In the genomic region with DNA sequence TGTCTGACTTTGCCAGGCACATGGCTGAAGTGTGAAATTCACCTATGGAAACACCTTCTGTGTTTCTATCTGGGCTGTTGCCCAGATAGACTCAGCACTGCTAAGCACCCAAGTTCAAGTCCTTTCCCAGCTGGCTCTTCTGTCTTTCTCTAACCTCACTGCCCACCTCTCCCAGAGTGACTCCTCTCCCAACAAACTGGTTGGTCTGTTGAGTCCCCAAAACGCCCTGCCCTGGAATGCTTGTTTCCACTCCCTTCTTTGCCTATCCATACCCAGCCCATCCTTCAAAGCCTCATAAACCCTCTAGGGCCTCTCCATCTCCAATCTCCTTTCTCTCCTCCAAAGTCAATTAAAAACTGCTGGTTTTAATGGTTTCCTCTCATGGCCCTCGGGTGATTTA, we compare ENCODE assay signal across 15 cellular contexts. TPM values are rescaled to one million over a fixed set of nuclear protein-coding genes. Genes with fewer than 3 reads are reported as not detected.
"Had no signal": no experiment of that assay in that cellular context is flagged by ENCODE, and none has a peak within 500 bp of the region (broad histone marks: within the 10 kb centered on the region; RNA-seq: fewer than 3 reads in every experiment).

No MANE protein-coding gene starts in this region.

- H3K9me3 Mint-ChIP-seq: activated CD4-positive, alpha-beta T cell treated with anti-CD3 and anti-CD28 coated beads, Interleukin-2, amount 10 ng/mL, durations not matched to agents 7 days and 5 days; activated naive CD4-positive, alpha-beta T cell treated with anti-CD3 and anti-CD28 coated beads for 36 hours; activated T-helper 17 cell treated with anti-CD3 and anti-CD28 coated beads, Interleukin-2, amount 50 U/mL, for 72 hours; effector memory CD8-positive, alpha-beta T cell had no signal

- DNase-seq: activated CD4-positive, alpha-beta T cell treated with anti-CD3 and anti-CD28 coated beads, Interleukin-2, amount 10 ng/mL, durations not matched to agents 7 days and 5 days; activated CD4-positive, CD25-positive, alpha-beta regulatory T cell; activated CD8-positive, alpha-beta memory T cell treated with anti-CD3 and anti-CD28 coated beads for 24 hours; activated naive CD4-positive, alpha-beta T cell treated with anti-CD3 and anti-CD28 coated beads for 36 hours; caudate nucleus; effector memory CD8-positive, alpha-beta T cell; left lung; naive thymus-derived CD4-positive, alpha-beta T cell; occipital lobe; right lobe of liver; stimulated activated CD4-positive, alpha-beta T cell treated with anti-CD3 and anti-CD28 coated beads, Interleukin-2, amount 100 ng/mL, for 24 hours; stimulated activated naive CD4-positive, alpha-beta T cell had no signal

- H3K27ac ChIP-seq: right lobe of liver, suprapubic skin had no signal

- H3K27ac Mint-ChIP-seq: activated CD4-positive, alpha-beta T cell treated with anti-CD3 and anti-CD28 coated beads, Interleukin-2, amount 10 ng/mL, durations not matched to agents 7 days and 5 days; activated naive CD4-positive, alpha-beta T cell treated with anti-CD3 and anti-CD28 coated beads for 36 hours; activated T-helper 17 cell treated with anti-CD3 and anti-CD28 coated beads, Interleukin-2, amount 50 U/mL, for 72 hours; effector memory CD8-positive, alpha-beta T cell; naive thymus-derived CD4-positive, alpha-beta T cell had no signal

- H3K36me3 ChIP-seq: left lung, prostate gland, right lobe of liver, suprapubic skin had no signal

- H3K9me3 ChIP-seq: left lung, prostate gland, right lobe of liver, suprapubic skin had no signal

- H3K4me1 ChIP-seq: prostate gland, right lobe of liver had no signal

- H3K36me3 Mint-ChIP-seq: naive thymus-derived CD4-positive, alpha-beta T cell had no signal

- H3K4me3 ChIP-seq: left lung, prostate gland, right lobe of liver, suprapubic skin had no signal

- H3K27me3 ChIP-seq: left lung, right lobe of liver, suprapubic skin had no signal

- H3K4me1 Mint-ChIP-seq: activated CD4-positive, alpha-beta T cell treated with anti-CD3 and anti-CD28 coated beads, Interleukin-2, amount 10 ng/mL, durations not matched to agents 7 days and 5 days; activated T-helper 17 cell treated with anti-CD3 and anti-CD28 coated beads, Interleukin-2, amount 50 U/mL, for 72 hours; naive thymus-derived CD4-positive, alpha-beta T cell had no signal

- H3K4me3 Mint-ChIP-seq: activated CD4-positive, alpha-beta T cell treated with anti-CD3 and anti-CD28 coated beads, Interleukin-2, amount 10 ng/mL, durations not matched to agents 7 days and 5 days; activated naive CD4-positive, alpha-beta T cell treated with anti-CD3 and anti-CD28 coated beads for 36 hours; activated T-helper 17 cell treated with anti-CD3 and anti-CD28 coated beads, Interleukin-2, amount 50 U/mL, for 72 hours; effector memory CD8-positive, alpha-beta T cell; naive thymus-derived CD4-positive, alpha-beta T cell had no signal

RNA-seq across cellular contexts. Expression of gene PLXNA2, which starts 15.6 kb away (rescaled TPM):
- polyA plus RNA-seq: naive thymus-derived CD4-positive, alpha-beta T cell had no signal
